8 cellular contexts compared by ENCODE assay signal in genomic region chr5:153974131-153974812, GRCh38.
A peak's percentile ranks its signal among the peaks of the same experiment; 100 is the strongest.
DNase-seq lines count a peak whose midpoint lies in the region; ATAC-seq and TF ChIP-seq lines count a peak whose summit lies in the region.

No MANE protein-coding gene starts in this region.

- DNase-seq in AG08395 (ENCODE audit: low spot score) (peak; percentile 78), ELF-1 (ENCODE audit: low read depth, low spot score) (peak; percentile 56), NCI-H2227 (lab: John Stamatoyannopoulos, UW; ENCODE audit: unreplicated experiment) (peak; percentile 39), astrocyte of the cerebellum (ENCODE audit: low read depth) (peak; percentile 24), hepatic stellate cell (ENCODE audit: low spot score) (peak; percentile 43), suprapubic skin (ENCODE audit: low spot score in 2 of 2) (no peak)
- peak; percentile 12 for DNase-seq in stimulated activated naive B cell treated with anti-CD40 and anti-IgM and Interleukin-4, amounts not matched to agents 10 μg/mL and 1 μg/mL and 100 μg/mL, for 72 hours

- H3K27ac Mint-ChIP-seq in stimulated activated naive B cell treated with anti-CD40 and anti-IgM and Interleukin-4, amounts not matched to agents 10 μg/mL and 1 μg/mL and 100 μg/mL, for 72 hours, result no peak overlapping the region

- H3K4me1 Mint-ChIP-seq in stimulated activated naive B cell treated with anti-CD40 and anti-IgM and Interleukin-4, amounts not matched to agents 10 μg/mL and 1 μg/mL and 100 μg/mL, for 72 hours, result peaks cover under 1 to 2% of the 10 kb centered on the region in 2 donors

- H3K4me3 ChIP-seq in astrocyte of the cerebellum (ENCODE audit: low read depth, low read length) (no peak overlapping the region), suprapubic skin (no peak overlapping the region)

- H3K27me3 Mint-ChIP-seq in stimulated activated naive B cell treated with anti-CD40 and anti-IgM and Interleukin-4, amounts not matched to agents 10 μg/mL and 1 μg/mL and 100 μg/mL, for 72 hours, result peaks cover 10 to 32% of the 10 kb centered on the region in 2 donors

- H3K27ac ChIP-seq in suprapubic skin, result no peak overlapping the region

- peak; percentile 60 for ATAC-seq in HG02759 (IDR thresholded peaks at IDR 0.05; ENCODE audit: unreplicated experiment)
- peak; percentile 60 to 61 for ATAC-seq in stimulated activated naive B cell treated with anti-CD40 and anti-IgM and Interleukin-4, amounts not matched to agents 10 μg/mL and 1 μg/mL and 100 μg/mL, for 72 hours (replicated peaks)

- peaks cover 3% of the 10 kb centered on the region for H3K27me3 ChIP-seq in suprapubic skin

- no peaks in the 10 kb centered on the region for H3K4me1 ChIP-seq in suprapubic skin

- WGBS in suprapubic skin, result 18% methylated on average over 7 of the region's 7 CpGs

- H3K4me3 Mint-ChIP-seq in stimulated activated naive B cell treated with anti-CD40 and anti-IgM and Interleukin-4, amounts not matched to agents 10 μg/mL and 1 μg/mL and 100 μg/mL, for 72 hours, result no peak overlapping the region

- no peaks in the 10 kb centered on the region for H3K9me3 Mint-ChIP-seq in stimulated activated naive B cell treated with anti-CD40 and anti-IgM and Interleukin-4, amounts not matched to agents 10 μg/mL and 1 μg/mL and 100 μg/mL, for 72 hours

- TF ChIP-seq EP300 in suprapubic skin (IDR thresholded peaks at IDR 0.05), result no peak

- TF ChIP-seq CTCF in astrocyte of the cerebellum (IDR thresholded peaks at IDR 0.05; ENCODE audit: low read depth, low read length, missing control alignments) (peak; percentile 77), suprapubic skin (IDR thresholded peaks at IDR 0.05) (peak in 1 of 2 donors; percentile 49)

- no peaks in the 10 kb centered on the region for H3K36me3 Mint-ChIP-seq in stimulated activated naive B cell treated with anti-CD40 and anti-IgM and Interleukin-4, amounts not matched to agents 10 μg/mL and 1 μg/mL and 100 μg/mL, for 72 hours

- in situ Hi-C loops in astrocyte of the cerebellum (cut with HindIII; ENCODE audit: low sequenced_read_pairs), result no loop called here

- no peak for TF ChIP-seq POLR2A in suprapubic skin (IDR thresholded peaks at IDR 0.05)

- H3K36me3 ChIP-seq in suprapubic skin, result no peaks in the 10 kb centered on the region

- no peaks in the 10 kb centered on the region for H3K9me3 ChIP-seq in suprapubic skin

Comparison
In these comparisons a context has a peak if more than half of its experiments do, and no peak if none do; other contexts are left out.
1. DNase-seq: peak in AG08395 (single experiment), ELF-1 (single experiment), NCI-H2227 (single experiment), astrocyte of the cerebellum (single experiment), hepatic stellate cell (single experiment) and stimulated activated naive B cell treated with anti-CD40 and anti-IgM and Interleukin-4, amounts not matched to agents 10 μg/mL and 1 μg/mL and 100 μg/mL, for 72 hours (single experiment); none in suprapubic skin (0 of 2).